Comparison of ENCODE assay signal across 11 cellular contexts in genomic region chr2:11482473-11483031, GRCh38. TPM values are rescaled to one million over a fixed set of nuclear protein-coding genes. Genes with fewer than 3 reads are reported as not detected.
DNase-seq lines count a peak whose midpoint lies in the region; ATAC-seq and TF ChIP-seq lines count a peak whose summit lies in the region.
"Had no signal": no experiment of that assay in that cellular context is flagged by ENCODE, and none has a peak within 500 bp of the region (broad histone marks: within the 10 kb centered on the region; RNA-seq: fewer than 3 reads in every experiment).

No MANE protein-coding gene starts in this region.

- WGBS in lung, 2 donors = 1 to 2% methylated on average over 19 to 69 of the region's 69 CpGs
- WGBS in upper lobe of left lung, 2 donors = 1% methylated on average over 45 of the region's 69 CpGs; no CpG with 5 or more reads in 1 of the 2 donors

- H3K4me1 Mint-ChIP-seq in activated CD4-positive, alpha-beta T cell treated with anti-CD3 and anti-CD28 coated beads for 36 hours = peaks cover 8% of the 10 kb centered on the region

- H3K36me3 ChIP-seq in lung (ENCODE audit: control insufficient read depth in 2 of 2, insufficient read depth in 2 of 2, low read length in 2 of 2) (no peaks in the 10 kb centered on the region), upper lobe of left lung (no peaks in the 10 kb centered on the region)
- H3K36me3 ChIP-seq: BLaER1 treated with 17β-estradiol and CSF1 and Interleukin-3, amounts not matched to agents 10 nM and 100 nM had no signal

- CTCF ChIA-PET in activated CD4-positive, alpha-beta T cell treated with anti-CD3 and anti-CD28 coated beads for 36 hours (lab: Charles Lee) = interaction anchor here (0.7 to 2.9 kb wide), 2 partner anchors 101 to 160 kb away, joined by 3 to 21 read pairs; no protein-coding TSS in a partner anchor

- no peak overlapping the region for H3K27ac Mint-ChIP-seq in activated CD4-positive, alpha-beta T cell treated with anti-CD3 and anti-CD28 coated beads for 36 hours

- peaks cover 0 to 13% of the 10 kb centered on the region in 2 donors for H3K4me1 ChIP-seq in lung (ENCODE audit: control insufficient read depth in 2 of 2, insufficient read depth in 2 of 2, low read length in 2 of 2)
- peaks cover 7 to 18% (median 11%) of the 10 kb centered on the region in 4 donors for H3K4me1 ChIP-seq in upper lobe of left lung

- H3K27me3 Mint-ChIP-seq in activated CD4-positive, alpha-beta T cell treated with anti-CD3 and anti-CD28 coated beads for 36 hours = peaks cover 56% of the 10 kb centered on the region

- no peaks in the 10 kb centered on the region for H3K9me3 Mint-ChIP-seq in activated CD4-positive, alpha-beta T cell treated with anti-CD3 and anti-CD28 coated beads for 36 hours (ENCODE audit: low read depth)
- H3K9me3 Mint-ChIP-seq: T-cell had no signal

- H3K27me3 ChIP-seq in dorsolateral prefrontal cortex (no peaks in the 10 kb centered on the region), lung (ENCODE audit: control insufficient read depth, insufficient read depth) (peaks cover 6% of the 10 kb centered on the region), upper lobe of left lung (peaks cover 0 to 32% (median 16%) of the 10 kb centered on the region in 4 donors)

- intact Hi-C loops in activated CD4-positive, alpha-beta T cell treated with anti-CD3 and anti-CD28 coated beads for 36 hours (cut with DNase I, micrococcal nuclease) = no loop called here
- intact Hi-C loops in dorsolateral prefrontal cortex (cut with DNase I) = no loop called here

- DNase-seq in activated CD4-positive, alpha-beta T cell treated with anti-CD3 and anti-CD28 coated beads for 36 hours = no peak
- no peak for DNase-seq in activated CD4-positive, alpha-beta T cell treated with anti-CD3 and anti-CD28 coated beads for 4 hours
- peak in 2 of 10 donors; percentile 38 to 56 for DNase-seq in dorsolateral prefrontal cortex
- DNase-seq in lung (ENCODE audit: low spot score) = no peak
- DNase-seq in upper lobe of left lung = peak in 1 of 2 donors; percentile 87
- DNase-seq: effector CD4-positive, alpha-beta T cell had no signal

- H3K4me3 ChIP-seq in dorsolateral prefrontal cortex = peak overlapping the region; percentile 32 to 82 (median 66)
- H3K4me3 ChIP-seq in lung = peak overlapping the region; percentile 27
- peak overlapping the region in 3 of 4 donors; percentile 38 to 47 (median 46) for H3K4me3 ChIP-seq in upper lobe of left lung
- H3K4me3 ChIP-seq: BLaER1 treated with 17β-estradiol and CSF1 and Interleukin-3, amounts not matched to agents 10 nM and 100 nM had no signal

- ATAC-seq in activated CD4-positive, alpha-beta T cell treated with anti-CD3 and anti-CD28 coated beads for 36 hours = peak; percentile 14
- peak; percentile 8 for ATAC-seq in lung (ENCODE audit: insufficient read depth, low FRiP score)
- ATAC-seq in upper lobe of left lung (ENCODE audit: low FRiP score in 2 of 2) = peak in 1 of 2 donors; percentile 85
- ATAC-seq in GM18517 (IDR thresholded peaks at IDR 0.05; ENCODE audit: unreplicated experiment) = no peak
- no peak for ATAC-seq in HG03139 (IDR thresholded peaks at IDR 0.05; ENCODE audit: unreplicated experiment)
- no peak for ATAC-seq in GM21786 (IDR thresholded peaks at IDR 0.05; ENCODE audit: unreplicated experiment)

- H3K36me3 Mint-ChIP-seq in activated CD4-positive, alpha-beta T cell treated with anti-CD3 and anti-CD28 coated beads for 36 hours (ENCODE audit: low read depth) = peaks cover 2% of the 10 kb centered on the region
- H3K36me3 Mint-ChIP-seq: T-cell had no signal

- H3K4me3 Mint-ChIP-seq in activated CD4-positive, alpha-beta T cell treated with anti-CD3 and anti-CD28 coated beads for 36 hours = no peak overlapping the region

- peak in 4 of 56 donors; percentile 6 to 19 (median 16) for TF ChIP-seq CTCF in dorsolateral prefrontal cortex (IDR thresholded peaks at IDR 0.05 in 54 of 56, conservative IDR thresholded peaks at IDR 0.05 in 2 of 56; ENCODE audit: low read depth in 1 of 56, partially characterized antibody in 56 of 56)
- no peak for TF ChIP-seq CTCF in lung (IDR thresholded peaks at IDR 0.05; ENCODE audit: control extremely low read depth, extremely low read depth)
- TF ChIP-seq CTCF in upper lobe of left lung (IDR thresholded peaks at IDR 0.05) = no peak

- TF ChIP-seq POLR2A in upper lobe of left lung (IDR thresholded peaks at IDR 0.05) = no peak

- POLR2A ChIA-PET in activated CD4-positive, alpha-beta T cell treated with anti-CD3 and anti-CD28 coated beads for 36 hours (lab: Charles Lee) = no interaction called here

- peak overlapping the region in 55 of 59 donors; percentile 26 to 93 (median 74) for H3K27ac ChIP-seq in dorsolateral prefrontal cortex
- peak overlapping the region in 1 of 2 donors; percentile 13 for H3K27ac ChIP-seq in lung (ENCODE audit: low read depth in 1 of 2, low read length in 1 of 2)
- H3K27ac ChIP-seq in upper lobe of left lung = no peak overlapping the region
- H3K27ac ChIP-seq: BLaER1 treated with 17β-estradiol and CSF1 and Interleukin-3, amounts not matched to agents 10 nM and 100 nM had no signal

- H3K9me3 ChIP-seq in lung (ENCODE audit: control insufficient read depth in 2 of 2, insufficient read depth in 1 of 2, low read length in 1 of 2) = no peaks in the 10 kb centered on the region
- H3K9me3 ChIP-seq in upper lobe of left lung = no peaks in the 10 kb centered on the region

- TF ChIP-seq EP300 in upper lobe of left lung (IDR thresholded peaks at IDR 0.05) = no peak

RNA-seq across cellular contexts. Expression of gene E2F6, which starts 16.6 kb away (rescaled TPM):
- 10 to 100 TPM in 1 of 2 experiments, 1 to 10 TPM in 1; 7.2 to 10.6 TPM for total RNA-seq in activated CD4-positive, alpha-beta T cell treated with anti-CD3 and anti-CD28 coated beads for 36 hours
- total RNA-seq in dorsolateral prefrontal cortex = 10 to 100 TPM in 110 of 120 experiments, 1 to 10 TPM in 10; 8.2 to 19.7 (median 12.6) TPM
- 10 to 100 TPM; 12.7 to 13.8 TPM for total RNA-seq in lung
- 1 to 10 TPM; 8.5 to 9.4 TPM for polyA plus RNA-seq in lung
- 10 to 100 TPM in 4 of 6 donors, 1 to 10 TPM in 2; 5.3 to 15.8 (median 13.4) TPM for total RNA-seq in upper lobe of left lung

RNA-seq across cellular contexts. Expression of gene GREB1, which starts 51.3 kb away (rescaled TPM):
- under 1 TPM; 0.57 to 0.65 TPM for total RNA-seq in activated CD4-positive, alpha-beta T cell treated with anti-CD3 and anti-CD28 coated beads for 36 hours
- total RNA-seq in dorsolateral prefrontal cortex = 10 to 100 TPM; 21.2 to 61.8 (median 37.2) TPM
- 1 to 10 TPM; 2.9 to 3.3 TPM for total RNA-seq in lung
- polyA plus RNA-seq in lung = under 1 TPM; 0.23 to 0.67 TPM
- 1 to 10 TPM in 5 of 6 donors, under 1 TPM in 1; 0.39 to 5.4 (median 1.6) TPM for total RNA-seq in upper lobe of left lung

Comparison
In these comparisons a context has a peak if more than half of its experiments do, and no peak if none do; other contexts are left out.
1. ATAC-seq: peak in activated CD4-positive, alpha-beta T cell treated with anti-CD3 and anti-CD28 coated beads for 36 hours (single experiment) and lung (single experiment); none in GM18517 (single experiment), HG03139 (single experiment) and GM21786 (single experiment).
2. H3K27ac ChIP-seq: peak in dorsolateral prefrontal cortex (55 of 59); none in upper lobe of left lung (0 of 4).
3. Peak in every context shown above with its lines, with median percentiles within 50 percentile points of each other: H3K4me3 ChIP-seq.